ENCODE assay signal across 25 cellular contexts in genomic region chr4:23884731-23885130, GRCh38. TPM values are rescaled to one million over a fixed set of nuclear protein-coding genes. Genes with fewer than 3 reads are reported as not detected.
DNase-seq lines count a peak whose midpoint lies in the region; ATAC-seq and TF ChIP-seq lines count a peak whose summit lies in the region.
"Had no signal": no experiment of that assay in that cellular context is flagged by ENCODE, and none has a peak within 500 bp of the region (broad histone marks: within the 10 kb centered on the region; RNA-seq: fewer than 3 reads in every experiment).

No MANE protein-coding gene starts in this region.

- DNase-seq in EL (peak; percentile 1), adipocyte (ENCODE audit: low read depth) (no peak), esophagus squamous epithelium (lab: John Stamatoyannopoulos, UW) (no peak), psoas muscle (no peak), coronary artery (ENCODE audit: low spot score) (no peak)
- DNase-seq: activated CD4-positive, alpha-beta T cell treated with anti-CD3 and anti-CD28 coated beads, Interleukin-2, amount 10 ng/mL, durations not matched to agents 24 days and 14 days; activated effector memory CD4-positive, alpha-beta T cell treated with anti-CD3 and anti-CD28 coated beads, Interleukin-2, amount 50 U/mL, for 16 hours; aorta; dermis blood vessel endothelial cell; endodermal cell; H9; NCI-H1048; NCI-H446; NCI-H748 treated with DMSO at 0.1 percent for 48 hours; Peyer's patch; upper lobe of left lung had no signal

- ATAC-seq in psoas muscle (no peak), HG03520 (IDR thresholded peaks at IDR 0.05; ENCODE audit: unreplicated experiment) (no peak), GM19035 (IDR thresholded peaks at IDR 0.05; ENCODE audit: unreplicated experiment) (no peak)
- no peak for ATAC-seq in activated CD4-positive, CD25-positive, alpha-beta regulatory T cell treated with anti-CD3 and anti-CD28 coated beads, Interleukin-2, amount 50 U/mL, for 24 hours
- ATAC-seq: stimulated activated memory B cell treated with anti-CD40 and anti-IgM and Interleukin-4, amounts not matched to agents 10 μg/mL and 1 μg/mL and 100 μg/mL, for 72 hours had no signal

- H3K4me3 ChIP-seq in adipocyte (ENCODE audit: low read length): peak overlapping the region; percentile 12
- H3K4me3 ChIP-seq in esophagus squamous epithelium: no peak overlapping the region
- no peak overlapping the region for H3K4me3 ChIP-seq in psoas muscle
- no peak overlapping the region for H3K4me3 ChIP-seq in coronary artery
- H3K4me3 ChIP-seq: BLaER1, Peyer's patch, skin epidermis, upper lobe of left lung had no signal

- peak overlapping the region; percentile 39 for H3K9ac ChIP-seq in adipocyte (ENCODE audit: low read length)
- H3K9ac ChIP-seq: BLaER1 had no signal

- H3K9me3 ChIP-seq in adipocyte (ENCODE audit: control insufficient read depth, low read length): no peaks in the 10 kb centered on the region
- H3K9me3 ChIP-seq in esophagus squamous epithelium: no peaks in the 10 kb centered on the region
- no peaks in the 10 kb centered on the region for H3K9me3 ChIP-seq in psoas muscle
- H3K9me3 ChIP-seq: BLaER1, Peyer's patch, upper lobe of left lung had no signal

- H3K27ac ChIP-seq in esophagus squamous epithelium (peak overlapping the region in 3 of 4 donors; percentile 23 to 57 (median 40)), psoas muscle (peak overlapping the region; percentile 95), coronary artery (no peak overlapping the region)
- H3K27ac ChIP-seq: BLaER1, Peyer's patch had no signal

- TF ChIP-seq CTCF in esophagus squamous epithelium (IDR thresholded peaks at IDR 0.05): no peak
- no peak for TF ChIP-seq CTCF in psoas muscle (IDR thresholded peaks at IDR 0.05)
- no peak for TF ChIP-seq CTCF in coronary artery (IDR thresholded peaks at IDR 0.05)

- intact Hi-C loops in esophagus squamous epithelium (cut with DNase I): no loop called here
- intact Hi-C loops in psoas muscle (cut with DNase I): loop anchor here in 1 of 2 donors (5.0 kb wide), 1 partner anchor 48 kb away; no protein-coding TSS in a partner anchor

- WGBS in esophagus squamous epithelium, 2 donors: 42 to 50% methylated on average over 1 of the region's 1 CpG
- 20 to 33% (median 28%) methylated on average over 1 of the region's 1 CpG for WGBS in psoas muscle, 3 donors

- peaks cover 12% of the 10 kb centered on the region for H3K36me3 ChIP-seq in adipocyte (ENCODE audit: control insufficient read depth, insufficient read depth, low read length, severe bottlenecking)
- H3K36me3 ChIP-seq in esophagus squamous epithelium: no peaks in the 10 kb centered on the region
- H3K36me3 ChIP-seq in psoas muscle (ENCODE audit: insufficient read depth in 1 of 2, low read depth in 1 of 2): no peaks in the 10 kb centered on the region
- H3K36me3 ChIP-seq: BLaER1, Peyer's patch, upper lobe of left lung had no signal

- no peak for TF ChIP-seq POLR2A in esophagus squamous epithelium (IDR thresholded peaks at IDR 0.05)

- peaks cover 67% of the 10 kb centered on the region for H3K4me1 ChIP-seq in adipocyte (ENCODE audit: control insufficient read depth, insufficient read depth, low read length)
- peaks cover 4 to 82% (median 12%) of the 10 kb centered on the region in 3 donors for H3K4me1 ChIP-seq in esophagus squamous epithelium
- H3K4me1 ChIP-seq in psoas muscle: peaks cover 42% of the 10 kb centered on the region
- H3K4me1 ChIP-seq: BLaER1 had no signal

- H3K27me3 ChIP-seq in adipocyte (replicated peaks; ENCODE audit: control insufficient read depth, insufficient read depth, low read length) (no peaks in the 10 kb centered on the region), esophagus squamous epithelium (no peaks in the 10 kb centered on the region), psoas muscle (ENCODE audit: insufficient read depth in 3 of 3, low read length in 2 of 3) (no peaks in the 10 kb centered on the region)
- H3K27me3 ChIP-seq: BLaER1, Peyer's patch, upper lobe of left lung had no signal

RNA-seq across cellular contexts. Expression of gene PPARGC1A, which starts 5.1 kb away (rescaled TPM):
- total RNA-seq in esophagus squamous epithelium: 1 to 10 TPM in 3 of 4 donors, under 1 TPM in 1; 0.75 to 4.0 (median 1.4) TPM
- 10 to 100 TPM in 3 of 4 donors, 1 to 10 TPM in 1; 7.8 to 89.3 (median 53.0) TPM for total RNA-seq in psoas muscle
- 10 to 100 TPM; 13.0 to 64.3 (median 33.1) TPM for polyA plus RNA-seq in psoas muscle
- total RNA-seq: activated CD4-positive, alpha-beta T cell treated with anti-CD3 and anti-CD28 coated beads, Interleukin-2, amount 10 ng/mL, durations not matched to agents 24 days and 14 days; activated CD8-positive, alpha-beta memory T cell treated with anti-CD3 and anti-CD28 coated beads for 36 hours; G401 had no signal
- polyA plus RNA-seq: IgD-negative memory B cell had no signal

Comparison
In these comparisons a context has a peak if more than half of its experiments do, and no peak if none do; other contexts are left out.
1. H3K27ac ChIP-seq: peak in esophagus squamous epithelium (3 of 4) and psoas muscle (single experiment); none in coronary artery (0 of 2).